In genomic region chr12:65169311-65170244, GRCh38 we compare ENCODE assay signal across 8 cellular contexts. TPM values are rescaled to one million over a fixed set of nuclear protein-coding genes. Genes with fewer than 3 reads are reported as not detected.
DNase-seq lines count a peak whose midpoint lies in the region; ATAC-seq and TF ChIP-seq lines count a peak whose summit lies in the region.

Gene LEMD3 (plus strand): TSS chr12:65169583. CDS start chr12:65169597, 14 bp downstream.

- no peaks in the 10 kb centered on the region for H3F3A ChIP-seq in GM23338 (replicated peaks; ENCODE audit: low read depth)

- intact Hi-C loops in esophagus squamous epithelium (cut with DNase I) = no loop called here

- H2AFZ ChIP-seq in GM23338 = peak within 1 kb of the TSS; percentile 85; the same call in 1 of the 2 replicates

- TF ChIP-seq CTCF in GM23338 (conservative IDR thresholded peaks at IDR 0.05; ENCODE audit: low read depth in 2 of 2) (no peak), esophagus squamous epithelium (IDR thresholded peaks at IDR 0.05) (no peak)

- H3K4me1 ChIP-seq in GM23338 (ENCODE audit: insufficient read depth) (peaks cover 20% of the 10 kb centered on the region), esophagus squamous epithelium (peaks cover 11 to 51% (median 32%) of the 10 kb centered on the region in 3 donors)

- peak within 1 kb of the TSS; percentile 99 for H3K4me3 Mint-ChIP-seq in GM23338

- peaks cover 6% of the 10 kb centered on the region for H3K27me3 ChIP-seq in GM23338 (ENCODE audit: insufficient read depth)
- no peaks in the 10 kb centered on the region for H3K27me3 ChIP-seq in esophagus squamous epithelium

- no peaks in the 10 kb centered on the region for H3K9me2 ChIP-seq in GM23338 (ENCODE audit: insufficient read depth)

- ATAC-seq in GM23338 = peak; percentile 92

- H3K27ac ChIP-seq in GM23338 (ENCODE audit: low read depth) (peak within 1 kb of the TSS; percentile 92), esophagus squamous epithelium (peak within 1 kb of the TSS; percentile 92 to 94 (median 94))

- peak within 1 kb of the TSS; percentile 99 for H3K27ac Mint-ChIP-seq in GM23338

- H3K36me3 ChIP-seq in GM23338 (ENCODE audit: insufficient read depth) (no peaks in the 10 kb centered on the region), esophagus squamous epithelium (no peaks in the 10 kb centered on the region)

- H3K9me3 ChIP-seq in esophagus squamous epithelium = no peaks in the 10 kb centered on the region

- DNase-seq in Daoy (ENCODE audit: low read depth) (peak; percentile 97), GM23338 (ENCODE audit: low spot score) (peak; percentile 99), Kasumi-1 (lab: John Stamatoyannopoulos, UW) (peak; percentile 88 to 89), RKO (ENCODE audit: low spot score) (peak; percentile 91), activated T-helper 1 cell treated with Interleukin-2 at 50 U/mL for 16 hours (ENCODE audit: low read depth) (peak; percentile 89), esophagus squamous epithelium (lab: John Stamatoyannopoulos, UW) (peak; percentile 79), myocyte (ENCODE audit: low read depth) (peak; percentile 92)
- peak; percentile 89 to 92 for DNase-seq in stimulated activated CD8-positive, alpha-beta memory T cell treated with anti-CD3 and anti-CD28 coated beads, Interleukin-7, amount 100 ng/mL, for 4 hours (ENCODE audit: low read depth in 2 of 2)

- H3K4me1 Mint-ChIP-seq in GM23338 = peaks cover 15% of the 10 kb centered on the region

- peaks cover 18% of the 10 kb centered on the region for H3K27me3 Mint-ChIP-seq in GM23338 (ENCODE audit: insufficient read depth, low read depth, poor library complexity)

- peaks cover 8% of the 10 kb centered on the region; the same call in 1 of the 3 replicates for H3K36me3 Mint-ChIP-seq in GM23338 (ENCODE audit: low read depth)

- H3K4me3 ChIP-seq in GM23338 (peak within 1 kb of the TSS; percentile 91), esophagus squamous epithelium (peak within 1 kb of the TSS; percentile 71 to 98 (median 94))

- H3K79me2 ChIP-seq in GM23338 (replicated peaks; ENCODE audit: insufficient read depth) = peaks cover 51% of the 10 kb centered on the region

- peaks cover 8% of the 10 kb centered on the region; the same call in 2 of the 3 replicates for H3K9me3 Mint-ChIP-seq in GM23338

- WGBS in esophagus squamous epithelium, 2 donors = 0 to 1% methylated on average over 5 to 48 of the region's 96 CpGs

- peaks cover 36% of the 10 kb centered on the region for H4K20me1 ChIP-seq in GM23338 (replicated peaks; ENCODE audit: insufficient read depth)

- TF ChIP-seq POLR2A in esophagus squamous epithelium (IDR thresholded peaks at IDR 0.05) = peak in 3 of 4 donors; percentile 38 to 92 (median 80)

- H3K4me2 ChIP-seq in GM23338 = peak within 1 kb of the TSS; percentile 93

TF ChIP-seq in GM23338, 12 proteins besides CTCF, POLR2A, EP300 and RAD21 (continues in another document):
- TF ChIP-seq POLR2AphosphoS5 (IDR thresholded peaks at IDR 0.05; ENCODE audit: low read depth) (peak; percentile 88), ZNF462 (CRISPR knock-in tag; IDR thresholded peaks at IDR 0.05) (no peak), NANOG (IDR thresholded peaks at IDR 0.05; ENCODE audit: borderline replicate concordance) (no peak), ETS1 (IDR thresholded peaks at IDR 0.05) (peak; percentile 73), ZNF114 (CRISPR knock-in tag; IDR thresholded peaks at IDR 0.05) (no peak), ZNF331 (CRISPR knock-in tag; IDR thresholded peaks at IDR 0.05; ENCODE audit: low read depth) (no peak), EZH2 (IDR thresholded peaks at IDR 0.05; ENCODE audit: low read depth, unreplicated experiment) (no peak), JUNB (IDR thresholded peaks at IDR 0.05; ENCODE audit: unreplicated experiment) (no peak)

RNA-seq across cellular contexts. Expression of gene LEMD3, which starts in this region (rescaled TPM):
- total RNA-seq in Daoy (2014; rRNA removed; shearing (Covaris generic)) = 27.9 and 44.0 TPM in 2 replicates
- 38.3 and 56.7 TPM in 2 replicates for total RNA-seq in GM23338 (2014; rRNA removed; shearing (Covaris generic))
- polyA plus RNA-seq in GM23338 (2016; fragmentation: Nextera tagmentation; extraction: Ambion mirVana) = 12.6 and 15.4 TPM in 2 replicates
- total RNA-seq in esophagus squamous epithelium (10 to 100 TPM; 16.1 to 46.6 (median 30.0) TPM), myocyte (19.8 and 27.9 TPM in 2 replicates)
- 7.9 TPM for polyA plus RNA-seq in myocyte (2012)

Comparison
In these comparisons a context has a peak if more than half of its experiments do, and no peak if none do; other contexts are left out.
1. Peak in every context shown above with its lines: DNase-seq, ATAC-seq, H3K4me3 ChIP-seq and H3K27ac ChIP-seq.